In the genomic region with DNA sequence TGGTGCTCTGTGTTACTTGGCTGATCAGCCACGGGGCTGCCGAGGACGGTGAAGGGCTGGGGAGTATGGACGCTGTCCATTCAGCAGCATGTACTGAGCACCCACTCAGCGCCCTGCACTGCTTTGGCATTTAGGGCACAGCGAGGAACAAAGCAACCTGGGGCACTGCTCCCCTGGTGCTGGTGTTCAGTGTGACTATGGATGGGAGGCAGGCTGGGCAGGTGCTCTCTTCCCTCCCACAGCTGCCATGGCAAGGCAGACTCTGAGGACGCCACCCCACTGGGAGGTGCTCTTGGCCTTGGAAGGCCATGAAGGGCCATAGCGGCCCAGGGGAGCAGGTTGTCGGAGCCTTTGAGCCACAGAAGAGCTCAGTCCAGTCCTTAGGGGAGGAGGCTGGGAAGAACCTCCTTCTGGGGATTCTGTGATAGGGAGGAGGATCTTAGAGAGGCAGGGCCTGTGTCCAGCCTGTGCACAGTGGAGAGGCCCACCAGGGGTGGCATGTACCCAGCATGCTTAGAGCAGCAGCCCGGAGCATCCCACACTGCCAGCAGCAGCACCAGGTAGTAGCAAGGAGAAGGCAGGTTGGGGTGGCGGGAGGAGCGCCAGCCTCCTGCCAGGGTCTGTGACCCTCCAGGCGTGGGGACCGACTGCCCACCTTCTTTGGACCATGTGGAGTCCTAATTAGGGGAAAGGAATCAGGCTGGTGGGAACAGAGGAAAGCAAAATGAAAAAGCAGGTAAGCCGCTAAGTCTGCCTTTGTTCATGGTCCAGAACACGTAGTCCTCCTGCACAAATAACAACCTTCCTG, we compare ENCODE assay signal across 16 cellular contexts.
"Had no signal": no experiment of that assay in that cellular context is flagged by ENCODE, and none has a peak within 500 bp of the region (broad histone marks: within the 10 kb centered on the region; RNA-seq: fewer than 3 reads in every experiment).

No MANE protein-coding gene starts in this region.

- H3K27me3 ChIP-seq: hepatocyte, tibial artery had no signal

- H3K36me3 ChIP-seq: spleen, tibial artery had no signal

- H3K4me1 ChIP-seq: spleen, tibial artery had no signal

- H3K27ac ChIP-seq: hepatocyte, spleen, tibial artery had no signal

- H3K4me3 ChIP-seq: hepatocyte, spleen, tibial artery had no signal

- FAIRE-seq: endothelial cell of umbilical vein, frontal cortex had no signal

- DNase-seq: activated CD4-positive, alpha-beta T cell treated with anti-CD3 and anti-CD28 coated beads, Interleukin-2, amount 10 ng/mL, durations not matched to agents 7 days and 5 days; activated CD8-positive, alpha-beta T cell treated with anti-CD3 and anti-CD28 coated beads for 36 hours; activated T-cell treated with anti-CD3 and anti-CD28 coated beads, Interleukin-2, amount 50 U/mL, for 48 hours; dermis blood vessel endothelial cell; effector CD8-positive, alpha-beta T cell; glutamatergic neuron; left ventricle myocardium superior; nucleus accumbens; spleen; stimulated activated CD4-positive, alpha-beta T cell treated with anti-CD3 and anti-CD28 coated beads, Interleukin-4, amount 100 ng/mL, for 1 hour; stimulated activated naive CD4-positive, alpha-beta T cell treated with Interleukin-2 at 50 U/mL for 16 hours; substantia nigra had no signal
